Comparison of ENCODE assay signal across 8 cellular contexts in the genomic region with DNA sequence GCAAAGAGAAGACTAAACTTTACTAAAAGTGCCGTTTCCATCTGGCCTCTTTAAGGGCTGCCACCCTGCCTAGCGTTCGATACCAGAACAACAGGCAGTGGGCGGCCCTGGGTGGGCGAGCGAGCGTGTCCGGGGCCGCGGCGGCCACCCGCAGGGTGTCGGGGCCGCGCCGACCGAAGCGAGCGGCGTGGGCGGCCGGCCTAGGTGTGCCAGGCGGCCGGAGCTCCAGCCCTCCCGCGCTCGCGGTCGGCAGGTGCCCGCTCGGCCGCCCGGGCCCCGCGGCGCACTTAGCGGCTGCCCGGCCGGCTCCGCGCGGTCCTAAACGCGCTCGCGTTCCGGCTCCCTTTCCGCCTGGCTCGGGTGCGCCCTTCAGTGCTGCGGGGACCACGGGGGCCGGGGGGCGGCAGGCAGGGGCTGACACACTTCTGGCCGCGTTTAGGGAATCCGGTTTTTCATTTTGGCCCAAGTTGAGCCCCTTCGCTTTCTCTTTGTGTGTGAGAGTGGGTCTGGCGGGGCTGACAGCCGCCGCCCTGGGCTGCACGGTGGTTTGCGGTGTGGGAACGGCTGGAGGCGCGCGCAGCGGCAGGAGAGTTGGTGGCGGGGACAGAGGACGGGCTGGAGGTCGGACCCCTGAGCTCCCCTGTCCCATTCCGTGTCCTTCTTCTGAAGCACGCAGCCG. TPM values are rescaled to one million over a fixed set of nuclear protein-coding genes. Genes with fewer than 3 reads are reported as not detected.
A peak's percentile ranks its signal among the peaks of the same experiment; 100 is the strongest.
DNase-seq lines count a peak whose midpoint lies in the region; ATAC-seq and TF ChIP-seq lines count a peak whose summit lies in the region.

No MANE protein-coding gene starts in this region.

- TF ChIP-seq CTCF in DOHH2 (IDR thresholded peaks at IDR 0.05; ENCODE audit: low read depth, low read length, poor library complexity, severe bottlenecking) (no peak), GM20000 (IDR thresholded peaks at IDR 0.05; ENCODE audit: extremely low read depth, missing control alignments) (no peak), LNCaP clone FGC (IDR thresholded peaks at IDR 0.05; ENCODE audit: control insufficient read depth, extremely low read depth, insufficient read depth) (no peak), endothelial cell (IDR thresholded peaks at IDR 0.05; ENCODE audit: unreplicated experiment) (peak; percentile 1), upper lobe of left lung (IDR thresholded peaks at IDR 0.05) (peak in 3 of 6 experiments; percentile 28 to 57 (median 41))

- H3K9me3 ChIP-seq in DOHH2 (ENCODE audit: control insufficient read depth, insufficient read depth, low read length) (no peaks in the 10 kb centered on the region), mucosa of stomach (ENCODE audit: control insufficient read depth, low read length) (no peaks in the 10 kb centered on the region), upper lobe of left lung (no peaks in the 10 kb centered on the region)

- peaks cover 74% of the 10 kb centered on the region for H3K27me3 Mint-ChIP-seq in activated CD4-positive, alpha-beta T cell treated with anti-CD3 and anti-CD28 coated beads, Interleukin-2, amount 10 ng/mL, durations not matched to agents 24 days and 14 days
- peaks cover 12% of the 10 kb centered on the region for H3K27me3 Mint-ChIP-seq in endothelial cell (ENCODE audit: unreplicated experiment)

- no peaks in the 10 kb centered on the region for H3K36me3 Mint-ChIP-seq in activated CD4-positive, alpha-beta T cell treated with anti-CD3 and anti-CD28 coated beads, Interleukin-2, amount 10 ng/mL, durations not matched to agents 24 days and 14 days (ENCODE audit: low read depth)
- H3K36me3 Mint-ChIP-seq in endothelial cell (ENCODE audit: low read depth, unreplicated experiment): peaks cover 3% of the 10 kb centered on the region

- H4K20me1 ChIP-seq in DOHH2 (ENCODE audit: control insufficient read depth, insufficient read depth, low read depth, low read length): peaks cover 7% of the 10 kb centered on the region

- ATAC-seq in upper lobe of left lung (ENCODE audit: low FRiP score in 2 of 2): peak; percentile 57 to 58

- H3K4me2 ChIP-seq in DOHH2 (ENCODE audit: low read length): peak overlapping the region; percentile 91

- intact Hi-C loops in activated CD4-positive, alpha-beta T cell treated with anti-CD3 and anti-CD28 coated beads, Interleukin-2, amount 10 ng/mL, durations not matched to agents 24 days and 14 days (cut with micrococcal nuclease): loop anchor here (5.0 kb wide), 1 partner anchor 389 kb away; no protein-coding TSS in a partner anchor

- DNase-seq in GM20000 (ENCODE audit: low spot score) (peak; percentile 87), LNCaP clone FGC (ENCODE audit: low read depth) (no peak), endothelial cell (ENCODE audit: low spot score) (peak; percentile 58), upper lobe of left lung (peak in 1 of 2 donors; percentile 92), cortex of kidney (lab: John Stamatoyannopoulos, UW) (no peak)
- DNase-seq in activated CD4-positive, alpha-beta T cell treated with anti-CD3 and anti-CD28 coated beads, Interleukin-2, amount 10 ng/mL, durations not matched to agents 24 days and 14 days: peak; percentile 79

- no peak overlapping the region for H3K9ac ChIP-seq in mucosa of stomach (ENCODE audit: low read length)

- H3K27ac ChIP-seq in DOHH2 (ENCODE audit: low read depth, low read length): no peak overlapping the region
- H3K27ac ChIP-seq in upper lobe of left lung: peak overlapping the region in 2 of 4 donors; percentile 10 to 65

- peak overlapping the region; percentile 83 for H3K4me3 Mint-ChIP-seq in activated CD4-positive, alpha-beta T cell treated with anti-CD3 and anti-CD28 coated beads, Interleukin-2, amount 10 ng/mL, durations not matched to agents 24 days and 14 days
- H3K4me3 Mint-ChIP-seq in endothelial cell (ENCODE audit: unreplicated experiment): peak overlapping the region; percentile 85

- peaks cover 86% of the 10 kb centered on the region for H3K27me3 ChIP-seq in DOHH2 (ENCODE audit: control insufficient read depth, low read length)
- H3K27me3 ChIP-seq in mucosa of stomach (ENCODE audit: control insufficient read depth, insufficient read depth, low read length): peaks cover 76% of the 10 kb centered on the region
- H3K27me3 ChIP-seq in upper lobe of left lung: peaks cover 0 to 41% (median 15%) of the 10 kb centered on the region in 4 donors

- no peak for TF ChIP-seq EP300 in upper lobe of left lung (IDR thresholded peaks at IDR 0.05)

- TF ChIP-seq POLR2A in upper lobe of left lung (IDR thresholded peaks at IDR 0.05): no peak

- no peaks in the 10 kb centered on the region for H3K79me2 ChIP-seq in DOHH2 (ENCODE audit: control insufficient read depth, low read length)

- peaks cover 36% of the 10 kb centered on the region for H3K4me1 Mint-ChIP-seq in activated CD4-positive, alpha-beta T cell treated with anti-CD3 and anti-CD28 coated beads, Interleukin-2, amount 10 ng/mL, durations not matched to agents 24 days and 14 days
- H3K4me1 Mint-ChIP-seq in endothelial cell (ENCODE audit: unreplicated experiment): peaks cover 26% of the 10 kb centered on the region

- peak overlapping the region; percentile 75 for H3K4me3 ChIP-seq in DOHH2 (ENCODE audit: low read length)
- peak overlapping the region; percentile 42 for H3K4me3 ChIP-seq in LNCaP clone FGC (ENCODE audit: low read depth, low read length)
- peak overlapping the region; percentile 41 for H3K4me3 ChIP-seq in mucosa of stomach (ENCODE audit: low read length)
- peak overlapping the region; percentile 58 to 74 (median 65) for H3K4me3 ChIP-seq in upper lobe of left lung

- no peaks in the 10 kb centered on the region for H3K9me2 ChIP-seq in DOHH2 (replicated peaks; ENCODE audit: control insufficient read depth, low read length)

- H3K36me3 ChIP-seq in DOHH2 (ENCODE audit: control insufficient read depth, low read length) (no peaks in the 10 kb centered on the region), mucosa of stomach (ENCODE audit: control insufficient read depth, insufficient read depth, low read length) (no peaks in the 10 kb centered on the region), upper lobe of left lung (no peaks in the 10 kb centered on the region)

- H3F3A ChIP-seq in DOHH2 (ENCODE audit: control insufficient read depth, insufficient read depth): no peaks in the 10 kb centered on the region

- H3K4me1 ChIP-seq in DOHH2 (ENCODE audit: control insufficient read depth, low read length): peaks cover 55% of the 10 kb centered on the region
- peaks cover 38% of the 10 kb centered on the region for H3K4me1 ChIP-seq in mucosa of stomach (ENCODE audit: control insufficient read depth, insufficient read depth, low read length)
- H3K4me1 ChIP-seq in upper lobe of left lung: peaks cover 50 to 71% (median 56%) of the 10 kb centered on the region in 4 donors

- peaks cover 2% of the 10 kb centered on the region for H3K9me3 Mint-ChIP-seq in activated CD4-positive, alpha-beta T cell treated with anti-CD3 and anti-CD28 coated beads, Interleukin-2, amount 10 ng/mL, durations not matched to agents 24 days and 14 days
- H3K9me3 Mint-ChIP-seq in endothelial cell (ENCODE audit: unreplicated experiment): no peaks in the 10 kb centered on the region

- H3K27ac Mint-ChIP-seq in activated CD4-positive, alpha-beta T cell treated with anti-CD3 and anti-CD28 coated beads, Interleukin-2, amount 10 ng/mL, durations not matched to agents 24 days and 14 days: no peak overlapping the region
- no peak overlapping the region for H3K27ac Mint-ChIP-seq in endothelial cell (ENCODE audit: unreplicated experiment)

- 0 to 1% methylated on average over 17 to 60 of the region's 74 CpGs for WGBS in upper lobe of left lung, 2 donors

RNA-seq across cellular contexts. Expression of gene FGF9, which starts 2.9 kb away (rescaled TPM):
- 0.40 and 0.54 TPM in 2 replicates for total RNA-seq in activated CD4-positive, alpha-beta T cell treated with anti-CD3 and anti-CD28 coated beads, Interleukin-2, amount 10 ng/mL, durations not matched to agents 24 days and 14 days
- total RNA-seq in endothelial cell (ENCODE audit: unreplicated experiment) (0.90 TPM), upper lobe of left lung (1 to 10 TPM in 2 of 6 donors, under 1 TPM in 3, not detected in 1; 0.11 to 3.6 (median 0.79) TPM)

Comparison
In these comparisons a context has a peak if more than half of its experiments do, and no peak if none do; other contexts are left out.
1. DNase-seq: peak in GM20000 (single experiment), activated CD4-positive, alpha-beta T cell treated with anti-CD3 and anti-CD28 coated beads, Interleukin-2, amount 10 ng/mL, durations not matched to agents 24 days and 14 days (single experiment) and endothelial cell (single experiment); none in LNCaP clone FGC (single experiment) and cortex of kidney (single experiment).
2. Peak in every context shown above with its lines, with median percentiles within 50 percentile points of each other: H3K4me3 ChIP-seq.